24 cellular contexts compared by ENCODE assay signal in genomic region chr1:56591909-56592308, GRCh38. TPM values are rescaled to one million over a fixed set of nuclear protein-coding genes. Genes with fewer than 3 reads are reported as not detected.
"Had no signal": no experiment of that assay in that cellular context is flagged by ENCODE, and none has a peak within 500 bp of the region (broad histone marks: within the 10 kb centered on the region; RNA-seq: fewer than 3 reads in every experiment).

No MANE protein-coding gene starts in this region.

- ATAC-seq: natural killer cell; psoas muscle; right cardiac atrium; right lobe of liver; stimulated activated effector memory CD8-positive, alpha-beta T cell treated with anti-CD3 and anti-CD28 coated beads, Interleukin-12 subunit alpha, Interleukin-12 subunit beta, amount 100 ng/mL, for 72 hours; stimulated activated naive B cell treated with anti-CD40 and anti-IgM and Interleukin-4, amounts not matched to agents 10 μg/mL and 1 μg/mL and 100 μg/mL, for 72 hours; upper lobe of right lung had no signal

- H3K4me1 ChIP-seq: neural progenitor cell, parathyroid adenoma, psoas muscle, right lobe of liver, sigmoid colon, stomach, thyroid gland, tibial nerve, upper lobe of right lung, vagina had no signal

- H3K4me3 ChIP-seq: neural progenitor cell, ovary, psoas muscle, right lobe of liver, sigmoid colon, stomach, thoracic aorta, thyroid gland, tibial nerve, upper lobe of right lung, vagina had no signal

- H3K9me3 ChIP-seq: ovary, psoas muscle, right lobe of liver, stomach, thoracic aorta, thyroid gland, tibial nerve, vagina had no signal

- H3K36me3 ChIP-seq: neural progenitor cell, ovary, right lobe of liver, sigmoid colon, stomach, thoracic aorta, thyroid gland, tibial nerve, upper lobe of right lung, vagina had no signal

- H3K27ac ChIP-seq: neural progenitor cell, ovary, parathyroid adenoma, psoas muscle, right lobe of liver, sigmoid colon, stomach, thoracic aorta, thyroid gland, tibial nerve, upper lobe of right lung, vagina had no signal

- DNase-seq: natural killer cell; occipital lobe; ovary; posterior cingulate gyrus; psoas muscle; right cardiac atrium; right lobe of liver; sigmoid colon; small intestine; stimulated activated CD4-positive, alpha-beta T cell treated with anti-CD3 and anti-CD28 coated beads, Interleukin-15, amount 100 ng/mL, for 24 hours; stimulated activated CD4-positive, alpha-beta T cell treated with anti-CD3 and anti-CD28 coated beads, Interleukin-2, amount 100 ng/mL, for 24 hours; stimulated activated CD4-positive, alpha-beta T cell treated with anti-CD3 and anti-CD28 coated beads, Interleukin-2, amount 100 ng/mL, for 48 hours; stimulated activated CD4-positive, alpha-beta T cell treated with anti-CD3 and anti-CD28 coated beads, Interleukin-4, amount 100 ng/mL, for 24 hours; stimulated activated naive B cell treated with anti-CD40 and anti-IgM and Interleukin-4, amounts not matched to agents 10 μg/mL and 1 μg/mL and 100 μg/mL, for 72 hours; stimulated activated naive CD4-positive, alpha-beta T cell treated with Interleukin-2 at 50 U/mL for 16 hours; stomach; thyroid gland; upper lobe of right lung had no signal

- H3K27me3 ChIP-seq: neural progenitor cell, ovary, right lobe of liver, sigmoid colon, stomach, thyroid gland, tibial nerve, upper lobe of right lung, vagina had no signal

RNA-seq across cellular contexts. Expression of gene PRKAA2, which starts 53.2 kb away (rescaled TPM):
- total RNA-seq: natural killer cell had no signal
